9 cellular contexts compared by ENCODE assay signal in the genomic region with DNA sequence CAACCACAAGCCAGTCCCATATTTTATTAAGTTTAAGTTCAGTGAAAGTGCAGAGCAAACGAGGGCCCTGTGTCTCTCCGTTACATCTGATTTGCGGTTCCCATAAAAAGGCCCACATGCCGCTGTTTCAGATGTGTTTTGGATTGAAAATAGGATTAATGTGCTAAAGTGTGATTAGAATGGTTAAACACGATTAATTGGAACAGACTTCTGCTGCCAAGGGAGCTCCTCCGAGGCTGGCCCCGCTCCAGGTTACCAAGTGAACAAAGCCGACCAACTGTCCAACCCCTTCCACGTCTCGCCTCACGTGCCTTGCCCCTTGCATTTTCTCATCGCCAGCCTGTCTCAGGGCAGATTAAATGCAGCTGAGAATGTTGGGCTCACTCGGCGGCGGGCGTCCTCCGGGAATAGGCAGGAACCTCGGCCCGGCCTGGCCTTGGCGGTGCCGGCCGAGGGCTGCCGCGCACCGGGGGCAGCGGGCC.
DNase-seq lines count a peak whose midpoint lies in the region; ATAC-seq and TF ChIP-seq lines count a peak whose summit lies in the region.
"Had no signal": no experiment of that assay in that cellular context is flagged by ENCODE, and none has a peak within 500 bp of the region (broad histone marks: within the 10 kb centered on the region; RNA-seq: fewer than 3 reads in every experiment).

No MANE protein-coding gene starts in this region.

- TF ChIP-seq POLR2A in erythroblast (IDR thresholded peaks at IDR 0.05; ENCODE audit: low read length): no peak

- ATAC-seq in Right ventricle myocardium superior (ENCODE audit: poor library complexity) (peak; percentile 88), GM18870 (IDR thresholded peaks at IDR 0.05; ENCODE audit: unreplicated experiment) (no peak)

- peak; percentile 53 for DNase-seq in Daoy (ENCODE audit: low read depth)
- peak; percentile 50 for DNase-seq in NCI-H748 treated with DMSO at 0.1 percent for 48 hours (lab: John Stamatoyannopoulos, UW)
- peak; percentile 80 for DNase-seq in Right ventricle myocardium superior
- peak; percentile 4 for DNase-seq in renal cortical epithelial cell (ENCODE audit: low read depth)
- no peak for DNase-seq in erythroblast (lab: John Stamatoyannopoulos, UW)
- no peak for DNase-seq in T-helper 2 cell
- DNase-seq in activated CD4-positive, alpha-beta T cell treated with anti-CD3 and anti-CD28 coated beads, Interleukin-2, amount 50 U/mL, for 4 hours: no peak
- DNase-seq: stimulated activated naive CD4-positive, alpha-beta T cell had no signal

- intact Hi-C loops in Right ventricle myocardium superior (cut with DNase I): no loop called here

Comparison
In these comparisons a context has a peak if more than half of its experiments do, and no peak if none do; other contexts are left out.
1. DNase-seq: peak in Daoy (single experiment), NCI-H748 treated with DMSO at 0.1 percent for 48 hours (single experiment), Right ventricle myocardium superior (single experiment) and renal cortical epithelial cell (single experiment); none in erythroblast (0 of 2), T-helper 2 cell (0 of 5) and activated CD4-positive, alpha-beta T cell treated with anti-CD3 and anti-CD28 coated beads, Interleukin-2, amount 50 U/mL, for 4 hours (0 of 2).